30 cellular contexts compared by ENCODE assay signal in the genomic region with DNA sequence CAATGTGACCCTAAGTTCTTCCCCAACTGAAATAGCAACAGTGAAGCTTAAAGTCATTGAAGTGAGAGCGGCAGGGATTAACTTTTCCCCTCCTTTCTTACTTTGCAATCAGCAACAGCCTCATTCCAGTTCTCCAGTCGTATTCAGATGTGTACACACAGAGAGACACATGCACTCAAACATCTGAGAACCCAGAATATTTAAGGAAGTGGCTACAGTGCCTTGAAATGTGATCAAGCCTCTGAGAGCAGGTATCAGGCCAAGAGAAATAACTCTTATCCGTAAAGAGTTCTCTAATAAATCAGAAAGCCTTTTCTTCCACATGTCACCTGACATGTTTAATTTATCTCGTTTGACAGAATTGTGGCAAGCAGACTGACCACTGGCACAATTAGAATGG.
DNase-seq lines count a peak whose midpoint lies in the region; ATAC-seq and TF ChIP-seq lines count a peak whose summit lies in the region.
"Had no signal": no experiment of that assay in that cellular context is flagged by ENCODE, and none has a peak within 500 bp of the region (broad histone marks: within the 10 kb centered on the region; RNA-seq: fewer than 3 reads in every experiment).

No MANE protein-coding gene starts in this region.

- H3K9ac ChIP-seq in H9 (ENCODE audit: extremely low read depth, insufficient read length, low read length): no peak overlapping the region
- H3K9ac ChIP-seq: KMS-11 had no signal

- no peak overlapping the region for H3K14ac ChIP-seq in H9 (ENCODE audit: insufficient read depth, low read length)

- H4K5ac ChIP-seq in H9 (ENCODE audit: insufficient read length, low read depth, low read length): no peak overlapping the region

- H2BK15ac ChIP-seq in H9 (ENCODE audit: low read depth, low read length): no peak overlapping the region

- H2BK5ac ChIP-seq in H9 (ENCODE audit: insufficient read length, low read length): no peak overlapping the region

- H3K9me3 Mint-ChIP-seq in CD8-positive, alpha-beta T cell: peaks cover under 1% of the 10 kb centered on the region
- H3K9me3 Mint-ChIP-seq in osteocyte (ENCODE audit: unreplicated experiment) (no peaks in the 10 kb centered on the region), H9 (peaks cover 0 to 4% of the 10 kb centered on the region in 2 experiments; a peak in 3 of 5 replicates)
- H3K9me3 Mint-ChIP-seq: activated CD4-positive, alpha-beta memory T cell treated with anti-CD3 and anti-CD28 coated beads, Interleukin-2, amount 10 ng/mL, durations not matched to agents 7 days and 5 days; activated T-helper 17 cell treated with anti-CD3 and anti-CD28 coated beads, Interleukin-2, amount 50 U/mL, for 72 hours had no signal

- H4K91ac ChIP-seq in H9 (ENCODE audit: insufficient read length, low read depth, low read length): no peak overlapping the region

- H2AFZ ChIP-seq in H9 (ENCODE audit: low read length): no peak overlapping the region

- TF ChIP-seq POLR2A in NB4 (IDR thresholded peaks at IDR 0.05; ENCODE audit: extremely low read depth, insufficient read length): no peak
- no peak for TF ChIP-seq POLR2A in testis (IDR thresholded peaks at IDR 0.05)

- no peak overlapping the region for H2BK12ac ChIP-seq in H9 (ENCODE audit: insufficient read length, low read depth, low read length)

- no peaks in the 10 kb centered on the region for H3K27me3 Mint-ChIP-seq in CD8-positive, alpha-beta T cell (ENCODE audit: low read depth)
- H3K27me3 Mint-ChIP-seq in osteocyte (ENCODE audit: unreplicated experiment): no peaks in the 10 kb centered on the region
- no peaks in the 10 kb centered on the region; the same call in 1 of the 2 replicates for H3K27me3 Mint-ChIP-seq in H9 (ENCODE audit: low read depth)
- H3K27me3 Mint-ChIP-seq: activated CD4-positive, alpha-beta memory T cell treated with anti-CD3 and anti-CD28 coated beads, Interleukin-2, amount 10 ng/mL, durations not matched to agents 7 days and 5 days; activated naive CD4-positive, alpha-beta T cell treated with anti-CD3 and anti-CD28 coated beads, Interleukin-2, amount 10 ng/mL, durations not matched to agents 7 days and 5 days; stimulated activated naive CD8-positive, alpha-beta T cell treated with anti-CD3 and anti-CD28 coated beads, Interleukin-15, Interleukin-2, amounts not matched to agents 100 ng/mL and 50 ng/mL, for 24 hours had no signal

- ATAC-seq in CD8-positive, alpha-beta T cell: no peak
- ATAC-seq: activated T-helper 17 cell treated with anti-CD3 and anti-CD28 coated beads, Interleukin-2, amount 50 U/mL, for 72 hours; HCT116; heart right ventricle; lower lobe of right lung; sciatic nerve; SK-N-SH treated with all-trans-retinoic acid at 6 μM for 48 hours had no signal

- H3K27me3 ChIP-seq in CD8-positive, alpha-beta T cell (ENCODE audit: insufficient read depth, low read length): no peaks in the 10 kb centered on the region
- H3K27me3 ChIP-seq in layer of hippocampus (ENCODE audit: control insufficient read depth, insufficient read depth, low read length) (no peaks in the 10 kb centered on the region), H9 (ENCODE audit: insufficient read depth, low read length) (no peaks in the 10 kb centered on the region), testis (no peaks in the 10 kb centered on the region)
- H3K27me3 ChIP-seq: adrenal gland, brain microvascular endothelial cell, heart right ventricle, upper lobe of left lung had no signal

- no peak overlapping the region for H3K4me3 ChIP-seq in CD8-positive, alpha-beta T cell (ENCODE audit: low read depth, low read length)
- H3K4me3 ChIP-seq in NB4 (ENCODE audit: low read depth, low read length): no peak overlapping the region
- no peak overlapping the region for H3K4me3 ChIP-seq in testis
- H3K4me3 ChIP-seq: adrenal gland, heart right ventricle, lower lobe of right lung, prostate gland, upper lobe of left lung had no signal

- peaks cover 52% of the 10 kb centered on the region for H3K4me1 ChIP-seq in CD8-positive, alpha-beta T cell (ENCODE audit: insufficient read depth, low read length)
- no peaks in the 10 kb centered on the region for H3K4me1 ChIP-seq in H9 (ENCODE audit: insufficient read depth, low read length)
- H3K4me1 ChIP-seq in testis: peaks cover 43% of the 10 kb centered on the region
- H3K4me1 ChIP-seq: Caco-2 had no signal

- no peak overlapping the region for H3K18ac ChIP-seq in H9 (ENCODE audit: insufficient read length, low read depth, low read length)

- H2AK5ac ChIP-seq in H9 (ENCODE audit: insufficient read length, low read length): no peak overlapping the region

- H3K23ac ChIP-seq in H9 (ENCODE audit: insufficient read length, low read depth, low read length): no peak overlapping the region

- H3K79me2 ChIP-seq in H9 (ENCODE audit: insufficient read depth, low read length): no peaks in the 10 kb centered on the region

- intact Hi-C loops in CD8-positive, alpha-beta T cell (cut with DNase I, micrococcal nuclease): loop anchor here in 1 of 2 experiments (5.0 kb wide), 1 partner anchor 45 kb away; no protein-coding TSS in a partner anchor
- intact Hi-C loops in testis (cut with DNase I; ENCODE audit: low total_unique reads): no loop called here

- H3K36me3 Mint-ChIP-seq in CD8-positive, alpha-beta T cell: no peaks in the 10 kb centered on the region
- peaks cover 3% of the 10 kb centered on the region for H3K36me3 Mint-ChIP-seq in osteocyte (ENCODE audit: unreplicated experiment)
- peaks cover 0 to 8% (median 0%) of the 10 kb centered on the region in 3 experiments; a peak in 3 of 7 replicates for H3K36me3 Mint-ChIP-seq in H9 (ENCODE audit: insufficient read depth in 1 of 3, low read depth in 3 of 3)
- H3K36me3 Mint-ChIP-seq: activated naive CD4-positive, alpha-beta T cell treated with anti-CD3 and anti-CD28 coated beads, Interleukin-2, amount 10 ng/mL, durations not matched to agents 7 days and 5 days had no signal

- H4K20me1 ChIP-seq in H9 (ENCODE audit: control insufficient read depth, insufficient read depth, insufficient read length): no peaks in the 10 kb centered on the region

- POLR2A ChIA-PET in CD8-positive, alpha-beta T cell (lab: Charles Lee): no interaction called here

- no peak overlapping the region for H3K27ac ChIP-seq in CD8-positive, alpha-beta T cell (ENCODE audit: low read depth, low read length)
- H3K27ac ChIP-seq in layer of hippocampus (ENCODE audit: low read depth, low read length) (peak overlapping the region; percentile 50), H9 (ENCODE audit: insufficient read length, low read depth, low read length) (no peak overlapping the region), testis (no peak overlapping the region)
- H3K27ac ChIP-seq: brain microvascular endothelial cell, KMS-11, lower lobe of right lung, neutrophil, prostate gland, upper lobe of left lung had no signal

- peaks cover 70% of the 10 kb centered on the region for H3K4me1 Mint-ChIP-seq in CD8-positive, alpha-beta T cell (ENCODE audit: low read depth)
- peaks cover 62% of the 10 kb centered on the region for H3K4me1 Mint-ChIP-seq in osteocyte (ENCODE audit: unreplicated experiment)
- H3K4me1 Mint-ChIP-seq in H9: 0 out of 4 replicates have a peak, but pooled peaks cover 0 to 2% of the 10 kb centered on the region in 2 experiments

- no peaks in the 10 kb centered on the region for H3K23me2 ChIP-seq in H9 (ENCODE audit: insufficient read length, low read depth, low read length, poor library complexity, severe bottlenecking)

- CTCF ChIA-PET in CD8-positive, alpha-beta T cell (lab: Charles Lee): interaction anchor here (0.9 kb wide), 1 partner anchor 52 kb away, joined by 3 read pairs; no protein-coding TSS in a partner anchor

- H3K27ac Mint-ChIP-seq in CD8-positive, alpha-beta T cell: peak overlapping the region; percentile 28
- peak overlapping the region; percentile 52 for H3K27ac Mint-ChIP-seq in osteocyte (ENCODE audit: unreplicated experiment)
- H3K27ac Mint-ChIP-seq in H9: no peak overlapping the region
- H3K27ac Mint-ChIP-seq: activated CD4-positive, alpha-beta memory T cell treated with anti-CD3 and anti-CD28 coated beads, Interleukin-2, amount 10 ng/mL, durations not matched to agents 7 days and 5 days; activated naive CD4-positive, alpha-beta T cell treated with anti-CD3 and anti-CD28 coated beads, Interleukin-2, amount 10 ng/mL, durations not matched to agents 7 days and 5 days; activated T-helper 17 cell treated with anti-CD3 and anti-CD28 coated beads, Interleukin-2, amount 50 U/mL, for 72 hours; stimulated activated naive CD8-positive, alpha-beta T cell treated with anti-CD3 and anti-CD28 coated beads, Interleukin-15, Interleukin-2, amounts not matched to agents 100 ng/mL and 50 ng/mL, for 24 hours had no signal

- no peak for TF ChIP-seq CTCF in CD8-positive, alpha-beta T cell (IDR thresholded peaks at IDR 0.05)
- TF ChIP-seq CTCF in NB4 (IDR thresholded peaks at IDR 0.05; ENCODE audit: low read depth, low read length): no peak
- TF ChIP-seq CTCF in osteocyte (IDR thresholded peaks at IDR 0.05): no peak
- TF ChIP-seq CTCF in H9 (conservative IDR thresholded peaks at IDR 0.05): no peak
- no peak for TF ChIP-seq CTCF in testis (IDR thresholded peaks at IDR 0.05)

- H4K8ac ChIP-seq in H9 (replicated peaks; ENCODE audit: insufficient read length, low read depth, low read length): no peak overlapping the region

- no peak overlapping the region for H2BK120ac ChIP-seq in H9 (ENCODE audit: low read depth, low read length, poor library complexity, severe bottlenecking)

- no peak overlapping the region for H3T11ph ChIP-seq in H9 (ENCODE audit: low read length)

- no peaks in the 10 kb centered on the region for H3K36me3 ChIP-seq in CD8-positive, alpha-beta T cell (ENCODE audit: insufficient read depth, low read length)
- H3K36me3 ChIP-seq in testis (ENCODE audit: low read depth, missing control alignments): no peaks in the 10 kb centered on the region
- H3K36me3 ChIP-seq: adrenal gland, brain microvascular endothelial cell, heart right ventricle, lower lobe of right lung, neutrophil, prostate gland, upper lobe of left lung had no signal

- no peaks in the 10 kb centered on the region for H3K9me3 ChIP-seq in CD8-positive, alpha-beta T cell (ENCODE audit: low read length)
- H3K9me3 ChIP-seq in H9 (ENCODE audit: control insufficient read depth, low read depth, low read length) (no peaks in the 10 kb centered on the region), testis (no peaks in the 10 kb centered on the region)
- H3K9me3 ChIP-seq: Caco-2, neutrophil, prostate gland had no signal

- no peak overlapping the region for H3K4me2 ChIP-seq in H9 (ENCODE audit: insufficient read depth, insufficient read length, low read length)
- H3K4me2 ChIP-seq: KMS-11 had no signal

- no peak overlapping the region for H3K4ac ChIP-seq in H9 (ENCODE audit: low read depth, low read length)

- no peak overlapping the region for H3K56ac ChIP-seq in H9 (ENCODE audit: insufficient read length, low read depth, low read length)

- no peaks in the 10 kb centered on the region for H3K79me1 ChIP-seq in H9 (ENCODE audit: insufficient read depth, low read depth, low read length, poor library complexity, severe bottlenecking)

- no peak for DNase-seq in CD8-positive, alpha-beta T cell
- DNase-seq in NB4 (ENCODE audit: low read depth): peak; percentile 63
- DNase-seq in osteocyte (ENCODE audit: extremely low spot score, unreplicated experiment): no peak
- DNase-seq in NCI-H146 treated with DMSO at 0.1 percent for 48 hours (lab: John Stamatoyannopoulos, UW; ENCODE audit: unreplicated experiment): no peak
- no peak for DNase-seq in H9
- DNase-seq in testis: no peak
- no peak for DNase-seq in middle frontal gyrus (ENCODE audit: extremely low spot score, low spot score)
- DNase-seq: activated CD4-positive, alpha-beta memory T cell treated with anti-CD3 and anti-CD28 coated beads, Interleukin-2, amount 10 ng/mL, durations not matched to agents 7 days and 5 days; activated CD4-positive, alpha-beta T cell treated with anti-CD3 and anti-CD28 coated beads for 1 hour; activated naive CD4-positive, alpha-beta T cell treated with anti-CD3 and anti-CD28 coated beads, Interleukin-2, amount 10 ng/mL, durations not matched to agents 7 days and 5 days; adrenal gland; brain microvascular endothelial cell; Caco-2; heart right ventricle; kidney; lower lobe of right lung; NCI-H187 treated with DMSO at 0.1 percent for 48 hours; NCI-H2171; stimulated activated CD8-positive, alpha-beta memory T cell treated with anti-CD3 and anti-CD28 coated beads, Interleukin-4, amount 100 ng/mL, for 48 hours; T-helper 2 cell; upper lobe of left lung had no signal

- WGBS in H9 (ENCODE audit: extremely low coverage, insufficient read length, low lambda C conversion rate): no CpG with 5 or more reads among the region's 4 CpGs
- WGBS in testis, 2 donors: 64 to 66% methylated on average over 4 of the region's 4 CpGs

- no peak overlapping the region for H3K4me3 Mint-ChIP-seq in CD8-positive, alpha-beta T cell
- H3K4me3 Mint-ChIP-seq in osteocyte (ENCODE audit: unreplicated experiment) (no peak overlapping the region), H9 (no peak overlapping the region)
- H3K4me3 Mint-ChIP-seq: activated CD4-positive, alpha-beta memory T cell treated with anti-CD3 and anti-CD28 coated beads, Interleukin-2, amount 10 ng/mL, durations not matched to agents 7 days and 5 days; activated naive CD4-positive, alpha-beta T cell treated with anti-CD3 and anti-CD28 coated beads, Interleukin-2, amount 10 ng/mL, durations not matched to agents 7 days and 5 days; activated T-helper 17 cell treated with anti-CD3 and anti-CD28 coated beads, Interleukin-2, amount 50 U/mL, for 72 hours; stimulated activated naive CD8-positive, alpha-beta T cell treated with anti-CD3 and anti-CD28 coated beads, Interleukin-15, Interleukin-2, amounts not matched to agents 100 ng/mL and 50 ng/mL, for 24 hours had no signal

- H2BK20ac ChIP-seq in H9 (ENCODE audit: low read depth, low read length, poor library complexity, severe bottlenecking): no peak overlapping the region

Comparison
In these comparisons a context has a peak if more than half of its experiments do, and no peak if none do; other contexts are left out.
1. H3K27ac Mint-ChIP-seq: peak in CD8-positive, alpha-beta T cell (single experiment) and osteocyte (single experiment); none in H9 (0 of 3).